9 cellular contexts compared by ENCODE assay signal in the genomic region with DNA sequence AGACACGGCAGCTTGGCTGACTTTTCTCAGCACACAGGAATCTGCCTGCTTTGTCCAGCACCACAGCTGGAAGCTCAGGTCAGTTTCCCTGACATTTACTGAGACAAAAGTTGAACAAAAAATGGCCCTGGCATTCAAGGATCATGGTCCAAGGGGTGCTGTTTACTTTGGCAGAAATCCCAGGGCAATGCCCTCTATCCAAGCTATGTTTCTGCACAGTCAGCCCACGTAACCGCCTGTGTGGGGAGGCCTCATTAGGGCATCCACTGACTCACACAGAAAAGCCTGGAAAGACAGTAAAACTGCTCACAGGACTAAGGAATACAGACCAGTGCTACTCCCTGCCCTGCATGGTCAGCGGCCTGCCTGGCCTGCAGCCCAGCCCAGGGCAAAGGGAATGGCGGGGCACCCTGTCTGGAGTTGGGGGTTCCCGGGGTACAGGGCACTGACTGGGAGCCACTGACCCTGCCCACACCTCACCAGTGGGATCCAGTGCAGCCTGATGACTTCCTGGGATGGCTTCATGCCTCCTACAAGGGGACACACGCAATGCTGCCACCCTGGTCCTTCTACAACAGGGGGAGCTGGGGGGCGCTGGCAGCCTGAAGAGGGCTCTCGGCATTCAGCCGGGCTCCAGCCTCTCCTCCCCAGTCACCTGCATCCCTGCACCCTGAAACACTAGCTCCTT.
A peak's percentile ranks its signal among the peaks of the same experiment; 100 is the strongest.
DNase-seq lines count a peak whose midpoint lies in the region; ATAC-seq and TF ChIP-seq lines count a peak whose summit lies in the region.
"Had no signal": no experiment of that assay in that cellular context is flagged by ENCODE, and none has a peak within 500 bp of the region (broad histone marks: within the 10 kb centered on the region; RNA-seq: fewer than 3 reads in every experiment).

No MANE protein-coding gene starts in this region.

- H3K27me3 Mint-ChIP-seq in activated T-cell treated with anti-CD3 and anti-CD28 coated beads, Interleukin-2, amount 50 U/mL, for 4 hours (ENCODE audit: low read depth) = no peaks in the 10 kb centered on the region

- H3K4me3 Mint-ChIP-seq in activated T-cell treated with anti-CD3 and anti-CD28 coated beads, Interleukin-2, amount 50 U/mL, for 4 hours = no peak overlapping the region

- no peak overlapping the region for H3K4me3 ChIP-seq in cardiac fibroblast (replicated peaks in 1 of 2; ENCODE audit: low read depth in 2 of 2, low read length in 2 of 2)

- ATAC-seq in HG02852 (IDR thresholded peaks at IDR 0.05; ENCODE audit: unreplicated experiment) = no peak
- no peak for ATAC-seq in GM21723 (IDR thresholded peaks at IDR 0.05; ENCODE audit: unreplicated experiment)
- no peak for ATAC-seq in activated T-cell treated with anti-CD3 and anti-CD28 coated beads, Interleukin-2, amount 50 U/mL, for 4 hours
- ATAC-seq in GM19023 (IDR thresholded peaks at IDR 0.05; ENCODE audit: unreplicated experiment) = no peak

- peaks cover 9% of the 10 kb centered on the region for H3K36me3 Mint-ChIP-seq in activated T-cell treated with anti-CD3 and anti-CD28 coated beads, Interleukin-2, amount 50 U/mL, for 4 hours (ENCODE audit: insufficient read depth)

- no peaks in the 10 kb centered on the region for H3K4me1 Mint-ChIP-seq in activated T-cell treated with anti-CD3 and anti-CD28 coated beads, Interleukin-2, amount 50 U/mL, for 4 hours (ENCODE audit: low read depth)

- TF ChIP-seq CTCF in cardiac fibroblast (IDR thresholded peaks at IDR 0.05; ENCODE audit: low read depth, low read length) = no peak

- 0 out of 2 replicates have a peak, but pooled peaks have one; percentile 15 for TF ChIP-seq RAD21 in Ishikawa (IDR thresholded peaks at IDR 0.05; ENCODE audit: low read depth)

- peaks cover 5% of the 10 kb centered on the region for H3K9me3 Mint-ChIP-seq in activated T-cell treated with anti-CD3 and anti-CD28 coated beads, Interleukin-2, amount 50 U/mL, for 4 hours

- DNase-seq in AG08396 (ENCODE audit: low spot score) (peak; percentile 62), cardiac fibroblast (ENCODE audit: low read depth in 2 of 2) (peak; percentile 75 to 89), lung microvascular endothelial cell (ENCODE audit: low read depth in 2 of 2) (peak; percentile 51 to 76)
- DNase-seq in activated T-cell treated with anti-CD3 and anti-CD28 coated beads, Interleukin-2, amount 50 U/mL, for 4 hours = no peak
- DNase-seq: DMS 273 treated with DMSO at 0.1 percent for 48 hours had no signal

- peak; percentile 63; the same call in 1 of the 2 replicates for TF ChIP-seq EP300 in Ishikawa (IDR thresholded peaks at IDR 0.05; ENCODE audit: borderline replicate concordance)

TF ChIP-seq in Ishikawa, 13 proteins besides CTCF, POLR2A, EP300 and RAD21:
- TF ChIP-seq ZBTB7A (IDR thresholded peaks at IDR 0.05; ENCODE audit: low read depth) (no peak), NFIC (IDR thresholded peaks at IDR 0.05) (peak; percentile 88), YY1 (IDR thresholded peaks at IDR 0.05; ENCODE audit: low read depth) (0 out of 2 replicates have a peak, but pooled peaks have one; percentile 23), TEAD4 (IDR thresholded peaks at IDR 0.05) (peak; percentile 58)
